Comparison of ENCODE assay signal across 8 cellular contexts in genomic region chr17:46772013-46772878, GRCh38. TPM values are rescaled to one million over a fixed set of nuclear protein-coding genes. Genes with fewer than 3 reads are reported as not detected.
DNase-seq lines count a peak whose midpoint lies in the region; ATAC-seq and TF ChIP-seq lines count a peak whose summit lies in the region.

No MANE protein-coding gene starts in this region.

- H3K27me3 ChIP-seq in breast epithelium, result no peaks in the 10 kb centered on the region
- H3K27me3 ChIP-seq in left lung, result peaks cover 0 to 77% of the 10 kb centered on the region in 2 donors
- no peaks in the 10 kb centered on the region for H3K27me3 ChIP-seq in testis

- H3K4me1 ChIP-seq in breast epithelium, result no peaks in the 10 kb centered on the region
- peaks cover 0 to 28% of the 10 kb centered on the region in 2 donors for H3K4me1 ChIP-seq in left lung
- no peaks in the 10 kb centered on the region for H3K4me1 ChIP-seq in testis

- TF ChIP-seq CTCF in breast epithelium (IDR thresholded peaks at IDR 0.05) (no peak), left lung (IDR thresholded peaks at IDR 0.05) (no peak), testis (IDR thresholded peaks at IDR 0.05) (no peak)

- peak; percentile 45 for ATAC-seq in left lung
- ATAC-seq in HG03108 (IDR thresholded peaks at IDR 0.05; ENCODE audit: unreplicated experiment), result no peak
- ATAC-seq in HG02642 (IDR thresholded peaks at IDR 0.05; ENCODE audit: poor library complexity, unreplicated experiment), result no peak

- 5 to 10% methylated on average over 40 to 56 of the region's 60 CpGs for WGBS in testis, 2 donors

- H3K27ac ChIP-seq in breast epithelium, result peak overlapping the region; percentile 17 to 90
- H3K27ac ChIP-seq in left lung, result peak overlapping the region in 1 of 2 donors; percentile 45
- H3K27ac ChIP-seq in testis, result peak overlapping the region in 1 of 2 donors; percentile 25

- intact Hi-C loops in breast epithelium (cut with DNase I; ENCODE audit: low total_unique reads) (no loop called here), left lung (cut with DNase I) (no loop called here), testis (cut with DNase I; ENCODE audit: low total_unique reads) (no loop called here)

- peak; percentile 63 for DNase-seq in activated CD8-positive, alpha-beta memory T cell treated with anti-CD3 and anti-CD28 coated beads for 24 hours
- no peak for DNase-seq in activated CD8-positive, alpha-beta memory T cell treated with anti-CD3 and anti-CD28 coated beads, Interleukin-2, amount 50 U/mL, for 4 hours
- DNase-seq in NCI-H748 (lab: John Stamatoyannopoulos, UW; ENCODE audit: unreplicated experiment), result peak; percentile 89
- DNase-seq in breast epithelium (ENCODE audit: low spot score in 2 of 2), result no peak
- peak in 1 of 2 donors; percentile 83 for DNase-seq in left lung
- no peak for DNase-seq in testis

- H3K4me3 ChIP-seq in breast epithelium, result peak overlapping the region; percentile 50 to 94 (median 62)
- H3K4me3 ChIP-seq in left lung, result peak overlapping the region; percentile 31 to 51
- peak overlapping the region; percentile 49 to 54 for H3K4me3 ChIP-seq in testis

- no peak for TF ChIP-seq POLR2A in breast epithelium (IDR thresholded peaks at IDR 0.05)
- no peak for TF ChIP-seq POLR2A in testis (IDR thresholded peaks at IDR 0.05)

- H3K36me3 ChIP-seq in breast epithelium (no peaks in the 10 kb centered on the region), left lung (no peaks in the 10 kb centered on the region), testis (ENCODE audit: low read depth, missing control alignments) (no peaks in the 10 kb centered on the region)

- H3K9me3 ChIP-seq in breast epithelium, result no peaks in the 10 kb centered on the region
- no peaks in the 10 kb centered on the region for H3K9me3 ChIP-seq in left lung
- H3K9me3 ChIP-seq in testis, result no peaks in the 10 kb centered on the region

RNA-seq across cellular contexts. Expression of gene WNT3, which starts 46.2 kb away (rescaled TPM):
- total RNA-seq in breast epithelium (1 to 10 TPM in 2 of 3 donors, under 1 TPM in 1; 0.48 to 2.9 (median 1.6) TPM), left lung (1 to 10 TPM; 1.7 to 3.0 TPM), testis (1 to 10 TPM; 7.7 to 9.8 TPM)
- polyA plus RNA-seq in testis (ENCODE audit: insufficient read depth, low read depth, low replicate concordance), result 6.4 TPM

Comparison
In these comparisons a context has a peak if more than half of its experiments do, and no peak if none do; other contexts are left out.
1. DNase-seq: peak in activated CD8-positive, alpha-beta memory T cell treated with anti-CD3 and anti-CD28 coated beads for 24 hours (single experiment) and NCI-H748 (single experiment); none in activated CD8-positive, alpha-beta memory T cell treated with anti-CD3 and anti-CD28 coated beads, Interleukin-2, amount 50 U/mL, for 4 hours (single experiment), breast epithelium (0 of 2) and testis (single experiment).
2. Peak in every context shown above with its lines, with median percentiles within 50 percentile points of each other: H3K4me3 ChIP-seq.